ENCODE assay signal across 8 cellular contexts in genomic region chr11:118608268-118609214, GRCh38. TPM values are rescaled to one million over a fixed set of nuclear protein-coding genes. Genes with fewer than 3 reads are reported as not detected.
A peak's percentile ranks its signal among the peaks of the same experiment; 100 is the strongest.
DNase-seq lines count a peak whose midpoint lies in the region; ATAC-seq and TF ChIP-seq lines count a peak whose summit lies in the region.

No MANE protein-coding gene starts in this region.

- DNase-seq in CD4-positive, alpha-beta T cell, result peak; percentile 77 to 94 (median 84)
- DNase-seq in MG63, result peak; percentile 86
- peak; percentile 69 for DNase-seq in activated CD8-positive, alpha-beta memory T cell treated with anti-CD3 and anti-CD28 coated beads, Interleukin-2, amount 10 ng/mL, durations not matched to agents 7 days and 5 days
- peak; percentile 39 for DNase-seq in stimulated activated CD8-positive, alpha-beta memory T cell treated with anti-CD3 and anti-CD28 coated beads, Interleukin-15, amount 100 ng/mL, for 24 hours (ENCODE audit: low read depth)

- peaks cover 24% of the 10 kb centered on the region for H3K4me1 Mint-ChIP-seq in CD4-positive, alpha-beta T cell (ENCODE audit: low read depth)
- peaks cover 24% of the 10 kb centered on the region for H3K4me1 Mint-ChIP-seq in activated CD8-positive, alpha-beta memory T cell treated with anti-CD3 and anti-CD28 coated beads, Interleukin-2, amount 10 ng/mL, durations not matched to agents 7 days and 5 days

- no peak for TF ChIP-seq CTCF in CD4-positive, alpha-beta T cell (IDR thresholded peaks at IDR 0.05)

- H3K4me3 Mint-ChIP-seq in CD4-positive, alpha-beta T cell, result peak overlapping the region; percentile 81
- peak overlapping the region; percentile 56 for H3K4me3 Mint-ChIP-seq in activated CD8-positive, alpha-beta memory T cell treated with anti-CD3 and anti-CD28 coated beads, Interleukin-2, amount 10 ng/mL, durations not matched to agents 7 days and 5 days

- no peaks in the 10 kb centered on the region for H3K36me3 Mint-ChIP-seq in CD4-positive, alpha-beta T cell (ENCODE audit: low read depth)
- no peaks in the 10 kb centered on the region for H3K36me3 Mint-ChIP-seq in activated CD8-positive, alpha-beta memory T cell treated with anti-CD3 and anti-CD28 coated beads, Interleukin-2, amount 10 ng/mL, durations not matched to agents 7 days and 5 days

- ATAC-seq in CD4-positive, alpha-beta T cell (ENCODE audit: poor library complexity), result peak; percentile 79
- peak; percentile 56 for ATAC-seq in activated CD8-positive, alpha-beta memory T cell treated with anti-CD3 and anti-CD28 coated beads, Interleukin-2, amount 10 ng/mL, durations not matched to agents 7 days and 5 days
- ATAC-seq in GM18502 (IDR thresholded peaks at IDR 0.05; ENCODE audit: poor library complexity, unreplicated experiment) (no peak), GM21576 (IDR thresholded peaks at IDR 0.05; ENCODE audit: unreplicated experiment) (no peak)

- H3K9me3 Mint-ChIP-seq in CD4-positive, alpha-beta T cell, result no peaks in the 10 kb centered on the region
- no peaks in the 10 kb centered on the region for H3K9me3 Mint-ChIP-seq in activated CD8-positive, alpha-beta memory T cell treated with anti-CD3 and anti-CD28 coated beads, Interleukin-2, amount 10 ng/mL, durations not matched to agents 7 days and 5 days (ENCODE audit: low read depth)

- intact Hi-C loops in CD4-positive, alpha-beta T cell (cut with DNase I, micrococcal nuclease), result loop anchor here in 1 of 2 experiments (5.0 kb wide), 1 partner anchor 36 kb away; the partner anchor contains the start of gene ARCN1

- WGBS in mesodermal cell (ENCODE audit: insufficient coverage in 2 of 2), 2 experiments, result 10 to 15% methylated on average over 60 to 69 of the region's 78 CpGs

- CTCF ChIA-PET in CD4-positive, alpha-beta T cell (lab: Charles Lee), result interaction anchor here (0.7 to 1.3 kb wide), 3 partner anchors 10 to 34 kb away, joined by 3 to 14 read pairs (median 3); no protein-coding TSS in a partner anchor
- CTCF ChIA-PET in activated CD8-positive, alpha-beta memory T cell treated with anti-CD3 and anti-CD28 coated beads, Interleukin-2, amount 10 ng/mL, durations not matched to agents 7 days and 5 days (lab: Charles Lee), result interaction anchor here (1.0 to 6.6 kb wide), 6 partner anchors 10 to 51 kb away, joined by 3 to 75 read pairs (median 8); partner anchors contain the start of gene ARCN1

- peak overlapping the region; percentile 92 for H3K9ac ChIP-seq in endocrine pancreas (ENCODE audit: control insufficient read depth, insufficient read depth, low read length)

- peak overlapping the region; percentile 72 for H3K27ac Mint-ChIP-seq in CD4-positive, alpha-beta T cell
- no peak overlapping the region for H3K27ac Mint-ChIP-seq in activated CD8-positive, alpha-beta memory T cell treated with anti-CD3 and anti-CD28 coated beads, Interleukin-2, amount 10 ng/mL, durations not matched to agents 7 days and 5 days

- H3K36me3 ChIP-seq in MG63 (peaks cover 7% of the 10 kb centered on the region), endocrine pancreas (ENCODE audit: control insufficient read depth, insufficient read depth, low read length) (no peaks in the 10 kb centered on the region), mesodermal cell (ENCODE audit: control insufficient read depth, insufficient read depth, low read length) (peaks cover 3% of the 10 kb centered on the region)

- H3K9me3 ChIP-seq in CD4-positive, alpha-beta T cell (ENCODE audit: control insufficient read depth, low read length), result no peaks in the 10 kb centered on the region
- no peaks in the 10 kb centered on the region for H3K9me3 ChIP-seq in MG63
- no peaks in the 10 kb centered on the region for H3K9me3 ChIP-seq in endocrine pancreas (ENCODE audit: control insufficient read depth, low read length)
- no peaks in the 10 kb centered on the region for H3K9me3 ChIP-seq in mesodermal cell (ENCODE audit: control insufficient read depth, low read length)

- POLR2A ChIA-PET in CD4-positive, alpha-beta T cell (lab: Charles Lee), result interaction anchor here (0.6 to 3.6 kb wide), 10 partner anchors 9 to 655 kb away, joined by 3 to 20 read pairs (median 4); partner anchors contain the start of genes ARCN1, DDX6 and KMT2A

- H3K4me1 ChIP-seq in endocrine pancreas (ENCODE audit: control insufficient read depth, insufficient read depth, low read length) (no peaks in the 10 kb centered on the region), mesodermal cell (ENCODE audit: control insufficient read depth, insufficient read depth, low read length, poor library complexity, severe bottlenecking) (peaks cover 61% of the 10 kb centered on the region)

- H3K27me3 ChIP-seq in CD4-positive, alpha-beta T cell (ENCODE audit: control insufficient read depth, insufficient read depth, low read length), result no peaks in the 10 kb centered on the region
- H3K27me3 ChIP-seq in MG63 (no peaks in the 10 kb centered on the region), endocrine pancreas (ENCODE audit: control insufficient read depth, insufficient read depth, low read length) (no peaks in the 10 kb centered on the region)

- H3K27ac ChIP-seq in CD4-positive, alpha-beta T cell (ENCODE audit: low read depth, low read length), result peak overlapping the region; percentile 52
- H3K27ac ChIP-seq in mesodermal cell (ENCODE audit: low read depth, low read length, severe bottlenecking), result peak overlapping the region; percentile 5

- H3K27me3 Mint-ChIP-seq in CD4-positive, alpha-beta T cell, result peaks cover 20% of the 10 kb centered on the region
- peaks cover 30% of the 10 kb centered on the region for H3K27me3 Mint-ChIP-seq in activated CD8-positive, alpha-beta memory T cell treated with anti-CD3 and anti-CD28 coated beads, Interleukin-2, amount 10 ng/mL, durations not matched to agents 7 days and 5 days

- peak overlapping the region; percentile 84 for H3K4me3 ChIP-seq in MG63
- no peak overlapping the region for H3K4me3 ChIP-seq in endocrine pancreas (ENCODE audit: control insufficient read depth, insufficient read depth, low read length)
- peak overlapping the region; percentile 67 for H3K4me3 ChIP-seq in mesodermal cell (ENCODE audit: extremely low read depth, insufficient read depth, low read length, poor library complexity, severe bottlenecking)

RNA-seq across cellular contexts. Expression of gene PHLDB1, which starts 1.1 kb away (rescaled TPM):
- total RNA-seq in CD4-positive, alpha-beta T cell, result 1 to 10 TPM; 1.8 to 2.3 TPM
- 55.3 and 58.4 TPM in 2 replicates for total RNA-seq in MG63 (2014; rRNA removed; shearing (Covaris generic); ENCODE audit: low replicate concordance)
- total RNA-seq in activated CD8-positive, alpha-beta memory T cell treated with anti-CD3 and anti-CD28 coated beads, Interleukin-2, amount 10 ng/mL, durations not matched to agents 7 days and 5 days, result 1 to 10 TPM in 1 of 2 experiments, under 1 TPM in 1; 0.91 to 1.3 TPM
- polyA plus RNA-seq in mesodermal cell (2013, experiment 1 of 2), result 95.0 TPM
- 74.6 TPM for polyA plus RNA-seq in mesodermal cell (2013, experiment 2 of 2)

RNA-seq across cellular contexts. Expression of gene ARCN1, which starts 36.3 kb away (rescaled TPM):
- total RNA-seq in CD4-positive, alpha-beta T cell, result 10 to 100 TPM; 73.7 to 78.6 TPM
- 92.2 and 122 TPM in 2 replicates for total RNA-seq in MG63 (2014; rRNA removed; shearing (Covaris generic); ENCODE audit: low replicate concordance)
- 100 to 1,000 TPM in 1 of 2 experiments, 10 to 100 TPM in 1; 98.9 to 130 TPM for total RNA-seq in activated CD8-positive, alpha-beta memory T cell treated with anti-CD3 and anti-CD28 coated beads, Interleukin-2, amount 10 ng/mL, durations not matched to agents 7 days and 5 days
- polyA plus RNA-seq in mesodermal cell (2013, experiment 1 of 2), result 239 TPM
- 232 TPM for polyA plus RNA-seq in mesodermal cell (2013, experiment 2 of 2)

RNA-seq across cellular contexts. Expression of gene IFT46, which starts 42.8 kb away (rescaled TPM):
- total RNA-seq in CD4-positive, alpha-beta T cell, result 1 to 10 TPM; 4.9 to 6.3 TPM
- 41.0 and 214 TPM in 2 replicates for total RNA-seq in MG63 (2014; rRNA removed; shearing (Covaris generic); ENCODE audit: low replicate concordance)
- total RNA-seq in activated CD8-positive, alpha-beta memory T cell treated with anti-CD3 and anti-CD28 coated beads, Interleukin-2, amount 10 ng/mL, durations not matched to agents 7 days and 5 days, result 10 to 100 TPM; 10.4 to 13.1 TPM
- 19.8 TPM for polyA plus RNA-seq in mesodermal cell (2013, experiment 1 of 2)
- 22.0 TPM for polyA plus RNA-seq in mesodermal cell (2013, experiment 2 of 2)

Comparison
In these comparisons a context has a peak if more than half of its experiments do, and no peak if none do; other contexts are left out.
1. ATAC-seq: peak in CD4-positive, alpha-beta T cell (single experiment) and activated CD8-positive, alpha-beta memory T cell treated with anti-CD3 and anti-CD28 coated beads, Interleukin-2, amount 10 ng/mL, durations not matched to agents 7 days and 5 days (single experiment); none in GM18502 (single experiment) and GM21576 (single experiment).
2. RNA of gene PHLDB1, which starts 1.1 kb away (total RNA-seq): 55.3 to 58.4 TPM in MG63; 1.8 to 2.3 TPM in CD4-positive, alpha-beta T cell and 0.91 to 1.3 TPM in activated CD8-positive, alpha-beta memory T cell treated with anti-CD3 and anti-CD28 coated beads, Interleukin-2, amount 10 ng/mL, durations not matched to agents 7 days and 5 days; every median in the first group is over 10 times any median in the second.
3. Peak in every context shown above with its lines, with median percentiles within 50 percentile points of each other: DNase-seq.